1 cellular context compared by ENCODE assay signal in the genomic region with DNA sequence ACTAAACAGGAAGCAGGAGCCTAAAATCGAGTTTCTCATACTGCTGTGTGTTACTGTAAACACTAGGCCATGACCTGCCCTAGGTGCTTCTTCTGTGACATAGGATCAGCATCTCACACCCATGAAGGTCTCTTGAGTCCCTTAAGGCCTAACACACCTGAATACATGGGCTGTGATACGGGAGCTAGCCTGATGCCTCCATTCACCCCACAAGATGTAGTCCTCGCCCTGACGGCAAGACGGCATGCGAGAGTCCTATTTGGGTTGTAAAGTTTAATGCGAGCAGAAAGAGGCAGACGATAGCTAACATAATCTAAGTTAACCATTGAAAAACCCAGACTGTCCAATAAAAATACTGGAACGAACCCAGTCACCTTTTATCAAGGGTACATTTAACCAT.
TF ChIP-seq lines count a peak whose summit lies in the region.

No MANE protein-coding gene starts in this region.

TF ChIP-seq in K562, 482 proteins besides CTCF, POLR2A, EP300 and RAD21 (continued from another document):
- TF ChIP-seq, protein P1, sequence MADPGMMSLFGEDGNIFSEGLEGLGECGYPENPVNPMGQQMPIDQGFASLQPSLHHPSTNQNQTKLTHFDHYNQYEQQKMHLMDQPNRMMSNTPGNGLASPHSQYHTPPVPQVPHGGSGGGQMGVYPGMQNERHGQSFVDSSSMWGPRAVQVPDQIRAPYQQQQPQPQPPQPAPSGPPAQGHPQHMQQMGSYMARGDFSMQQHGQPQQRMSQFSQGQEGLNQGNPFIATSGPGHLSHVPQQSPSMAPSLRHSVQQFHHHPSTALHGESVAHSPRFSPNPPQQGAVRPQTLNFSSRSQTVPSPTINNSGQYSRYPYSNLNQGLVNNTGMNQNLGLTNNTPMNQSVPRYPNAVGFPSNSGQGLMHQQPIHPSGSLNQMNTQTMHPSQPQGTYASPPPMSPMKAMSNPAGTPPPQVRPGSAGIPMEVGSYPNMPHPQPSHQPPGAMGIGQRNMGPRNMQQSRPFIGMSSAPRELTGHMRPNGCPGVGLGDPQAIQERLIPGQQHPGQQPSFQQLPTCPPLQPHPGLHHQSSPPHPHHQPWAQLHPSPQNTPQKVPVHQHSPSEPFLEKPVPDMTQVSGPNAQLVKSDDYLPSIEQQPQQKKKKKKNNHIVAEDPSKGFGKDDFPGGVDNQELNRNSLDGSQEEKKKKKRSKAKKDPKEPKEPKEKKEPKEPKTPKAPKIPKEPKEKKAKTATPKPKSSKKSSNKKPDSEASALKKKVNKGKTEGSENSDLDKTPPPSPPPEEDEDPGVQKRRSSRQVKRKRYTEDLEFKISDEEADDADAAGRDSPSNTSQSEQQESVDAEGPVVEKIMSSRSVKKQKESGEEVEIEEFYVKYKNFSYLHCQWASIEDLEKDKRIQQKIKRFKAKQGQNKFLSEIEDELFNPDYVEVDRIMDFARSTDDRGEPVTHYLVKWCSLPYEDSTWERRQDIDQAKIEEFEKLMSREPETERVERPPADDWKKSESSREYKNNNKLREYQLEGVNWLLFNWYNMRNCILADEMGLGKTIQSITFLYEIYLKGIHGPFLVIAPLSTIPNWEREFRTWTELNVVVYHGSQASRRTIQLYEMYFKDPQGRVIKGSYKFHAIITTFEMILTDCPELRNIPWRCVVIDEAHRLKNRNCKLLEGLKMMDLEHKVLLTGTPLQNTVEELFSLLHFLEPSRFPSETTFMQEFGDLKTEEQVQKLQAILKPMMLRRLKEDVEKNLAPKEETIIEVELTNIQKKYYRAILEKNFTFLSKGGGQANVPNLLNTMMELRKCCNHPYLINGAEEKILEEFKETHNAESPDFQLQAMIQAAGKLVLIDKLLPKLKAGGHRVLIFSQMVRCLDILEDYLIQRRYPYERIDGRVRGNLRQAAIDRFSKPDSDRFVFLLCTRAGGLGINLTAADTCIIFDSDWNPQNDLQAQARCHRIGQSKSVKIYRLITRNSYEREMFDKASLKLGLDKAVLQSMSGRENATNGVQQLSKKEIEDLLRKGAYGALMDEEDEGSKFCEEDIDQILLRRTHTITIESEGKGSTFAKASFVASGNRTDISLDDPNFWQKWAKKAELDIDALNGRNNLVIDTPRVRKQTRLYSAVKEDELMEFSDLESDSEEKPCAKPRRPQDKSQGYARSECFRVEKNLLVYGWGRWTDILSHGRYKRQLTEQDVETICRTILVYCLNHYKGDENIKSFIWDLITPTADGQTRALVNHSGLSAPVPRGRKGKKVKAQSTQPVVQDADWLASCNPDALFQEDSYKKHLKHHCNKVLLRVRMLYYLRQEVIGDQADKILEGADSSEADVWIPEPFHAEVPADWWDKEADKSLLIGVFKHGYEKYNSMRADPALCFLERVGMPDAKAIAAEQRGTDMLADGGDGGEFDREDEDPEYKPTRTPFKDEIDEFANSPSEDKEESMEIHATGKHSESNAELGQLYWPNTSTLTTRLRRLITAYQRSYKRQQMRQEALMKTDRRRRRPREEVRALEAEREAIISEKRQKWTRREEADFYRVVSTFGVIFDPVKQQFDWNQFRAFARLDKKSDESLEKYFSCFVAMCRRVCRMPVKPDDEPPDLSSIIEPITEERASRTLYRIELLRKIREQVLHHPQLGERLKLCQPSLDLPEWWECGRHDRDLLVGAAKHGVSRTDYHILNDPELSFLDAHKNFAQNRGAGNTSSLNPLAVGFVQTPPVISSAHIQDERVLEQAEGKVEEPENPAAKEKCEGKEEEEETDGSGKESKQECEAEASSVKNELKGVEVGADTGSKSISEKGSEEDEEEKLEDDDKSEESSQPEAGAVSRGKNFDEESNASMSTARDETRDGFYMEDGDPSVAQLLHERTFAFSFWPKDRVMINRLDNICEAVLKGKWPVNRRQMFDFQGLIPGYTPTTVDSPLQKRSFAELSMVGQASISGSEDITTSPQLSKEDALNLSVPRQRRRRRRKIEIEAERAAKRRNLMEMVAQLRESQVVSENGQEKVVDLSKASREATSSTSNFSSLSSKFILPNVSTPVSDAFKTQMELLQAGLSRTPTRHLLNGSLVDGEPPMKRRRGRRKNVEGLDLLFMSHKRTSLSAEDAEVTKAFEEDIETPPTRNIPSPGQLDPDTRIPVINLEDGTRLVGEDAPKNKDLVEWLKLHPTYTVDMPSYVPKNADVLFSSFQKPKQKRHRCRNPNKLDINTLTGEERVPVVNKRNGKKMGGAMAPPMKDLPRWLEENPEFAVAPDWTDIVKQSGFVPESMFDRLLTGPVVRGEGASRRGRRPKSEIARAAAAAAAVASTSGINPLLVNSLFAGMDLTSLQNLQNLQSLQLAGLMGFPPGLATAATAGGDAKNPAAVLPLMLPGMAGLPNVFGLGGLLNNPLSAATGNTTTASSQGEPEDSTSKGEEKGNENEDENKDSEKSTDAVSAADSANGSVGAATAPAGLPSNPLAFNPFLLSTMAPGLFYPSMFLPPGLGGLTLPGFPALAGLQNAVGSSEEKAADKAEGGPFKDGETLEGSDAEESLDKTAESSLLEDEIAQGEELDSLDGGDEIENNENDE (IDR thresholded peaks at IDR 0.05; ENCODE audit: low read depth, low read length), result no peak
- TF ChIP-seq MCM3 (IDR thresholded peaks at IDR 0.05), result no peak
- no peak for TF ChIP-seq HOXB6 (CRISPR knock-in tag; IDR thresholded peaks at IDR 0.05; ENCODE audit: borderline replicate concordance)
- TF ChIP-seq ERF (CRISPR knock-in tag; IDR thresholded peaks at IDR 0.05), result no peak
- no peak for TF ChIP-seq CBX2 (IDR thresholded peaks at IDR 0.05; ENCODE audit: insufficient read depth, low read length, poor library complexity, severe bottlenecking)
- TF ChIP-seq MAFG (tag; conservative IDR thresholded peaks at IDR 0.05), result no peak
TF ChIP-seq in K562: peak in this region for 0.
